ENCODE assay signal across 8 cellular contexts in the genomic region with DNA sequence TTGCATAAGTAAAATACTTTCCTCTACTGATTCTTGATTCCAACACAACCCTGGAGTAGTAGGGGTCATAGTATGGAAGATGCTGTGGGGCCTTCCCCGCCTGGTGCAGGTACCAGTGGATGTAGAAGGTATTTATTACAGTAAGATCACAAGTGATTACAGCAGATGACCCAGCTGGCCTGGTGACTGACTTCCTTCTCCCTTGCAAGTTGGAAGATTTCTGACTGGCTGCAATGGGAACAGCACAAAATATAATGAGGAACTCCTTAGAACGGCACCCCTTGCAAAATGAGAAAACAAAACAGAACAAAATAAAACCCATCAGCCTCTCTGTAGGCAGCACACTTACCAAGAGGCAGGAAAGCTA.
DNase-seq lines count a peak whose midpoint lies in the region; ATAC-seq and TF ChIP-seq lines count a peak whose summit lies in the region.

No MANE protein-coding gene starts in this region.

- intact Hi-C loops in spleen (cut with DNase I; ENCODE audit: low total_unique reads) (no loop called here), A673 (cut with micrococcal nuclease; ENCODE audit: unreplicated experiment) (loop anchor here (2.0 to 5.0 kb wide), 2 partner anchors 228 to 433 kb away; no protein-coding TSS in a partner anchor)

- H3K4me3 ChIP-seq in fibroblast of lung (replicated peaks in 1 of 4; ENCODE audit: control extremely low read depth in 1 of 4, insufficient read depth in 1 of 4, low read depth in 3 of 4, low read length in 4 of 4): no peak overlapping the region
- peak overlapping the region in 5 of 8 donors; percentile 11 to 60 (median 25) for H3K4me3 ChIP-seq in spleen
- H3K4me3 ChIP-seq in A673 (ENCODE audit: low read depth, low read length, poor library complexity, severe bottlenecking): no peak overlapping the region

- H3K27me3 Mint-ChIP-seq in T-helper 1 cell treated with Interleukin-12 subunit alpha and Interleukin-12 subunit beta and Interleukin-4 antibody, amounts not matched to agents 30 μg/mL and 1 μg/mL, for 36 hours (ENCODE audit: low read depth): no peaks in the 10 kb centered on the region

- no peak overlapping the region for H3K9ac ChIP-seq in fibroblast of lung (ENCODE audit: insufficient read depth, low read length)

- H3K36me3 Mint-ChIP-seq in T-helper 1 cell treated with Interleukin-12 subunit alpha and Interleukin-12 subunit beta and Interleukin-4 antibody, amounts not matched to agents 30 μg/mL and 1 μg/mL, for 36 hours (ENCODE audit: low read depth): no peaks in the 10 kb centered on the region

- ATAC-seq in GM18511 (IDR thresholded peaks at IDR 0.05; ENCODE audit: unreplicated experiment): no peak

- H3K4me1 ChIP-seq in fibroblast of lung (ENCODE audit: control insufficient read depth, extremely low read depth, insufficient read depth, low read length): no peaks in the 10 kb centered on the region
- H3K4me1 ChIP-seq in spleen: peaks cover 0 to 58% (median 35%) of the 10 kb centered on the region in 6 donors
- peaks cover 8% of the 10 kb centered on the region for H3K4me1 ChIP-seq in A673 (ENCODE audit: insufficient read depth, low read length, poor library complexity, severe bottlenecking)

- peak overlapping the region; percentile 63 for H3K4me3 Mint-ChIP-seq in T-helper 1 cell treated with Interleukin-12 subunit alpha and Interleukin-12 subunit beta and Interleukin-4 antibody, amounts not matched to agents 30 μg/mL and 1 μg/mL, for 36 hours

- no peak for TF ChIP-seq POLR2A in spleen (IDR thresholded peaks at IDR 0.05)

- no peaks in the 10 kb centered on the region for H3K36me3 ChIP-seq in fibroblast of lung (ENCODE audit: control insufficient read depth, insufficient read depth, low read length)
- no peaks in the 10 kb centered on the region for H3K36me3 ChIP-seq in spleen
- no peaks in the 10 kb centered on the region for H3K36me3 ChIP-seq in A673 (ENCODE audit: insufficient read depth, low read length, poor library complexity, severe bottlenecking)

- POLR2A ChIA-PET in A673 (lab: Charles Lee; ENCODE audit: low non-redundant PET): no interaction called here

- no peak overlapping the region for H3K27ac Mint-ChIP-seq in T-helper 1 cell treated with Interleukin-12 subunit alpha and Interleukin-12 subunit beta and Interleukin-4 antibody, amounts not matched to agents 30 μg/mL and 1 μg/mL, for 36 hours

- H4K20me1 ChIP-seq in fibroblast of lung (ENCODE audit: control insufficient read depth, extremely low read depth, insufficient read depth, low read length): no peaks in the 10 kb centered on the region

- peaks cover 24% of the 10 kb centered on the region for H3K4me1 Mint-ChIP-seq in T-helper 1 cell treated with Interleukin-12 subunit alpha and Interleukin-12 subunit beta and Interleukin-4 antibody, amounts not matched to agents 30 μg/mL and 1 μg/mL, for 36 hours (ENCODE audit: low read depth)

- H3K79me2 ChIP-seq in fibroblast of lung (ENCODE audit: control insufficient read depth, insufficient read depth, low read length): no peaks in the 10 kb centered on the region

- no TSS peak for BruUV-seq in A673 (replicated peaks; lab: Mats Ljungman, UMichigan)

- H2AFZ ChIP-seq in fibroblast of lung (ENCODE audit: low read length): peak overlapping the region; percentile 76

- 33 to 62% (median 44%) methylated on average over 2 of the region's 2 CpGs for WGBS in spleen, 5 donors

- CTCF ChIA-PET in A673 (lab: Charles Lee): interaction anchor here (0.6 to 3.8 kb wide), 15 partner anchors 8 to 653 kb away, joined by 3 to 50 read pairs (median 4); a partner anchor contains a TSS

- DNase-seq in T-helper 1 cell (no peak), NOMO-1 treated with DMSO at 0.1 percent for 48 hours (lab: John Stamatoyannopoulos, UW; ENCODE audit: unreplicated experiment) (peak; percentile 85), fibroblast of lung (ENCODE audit: low read depth in 2 of 2) (no peak), spleen (no peak), hippocampal formation (lab: John Stamatoyannopoulos, UW) (no peak), A673 (ENCODE audit: low spot score) (no peak)

- TF ChIP-seq CTCF in fibroblast of lung (conservative IDR thresholded peaks at IDR 0.05 in 1 of 2, IDR thresholded peaks at IDR 0.05 in 1 of 2; ENCODE audit: low read depth in 1 of 2, low read length in 2 of 2) (no peak), spleen (IDR thresholded peaks at IDR 0.05 in 8 of 11, conservative IDR thresholded peaks at IDR 0.05 in 3 of 11) (no peak), A673 (conservative IDR thresholded peaks at IDR 0.05; ENCODE audit: low read depth, low read length) (no peak)

- no peaks in the 10 kb centered on the region for H3K9me3 ChIP-seq in fibroblast of lung (ENCODE audit: control insufficient read depth, insufficient read depth, low read depth, low read length)
- H3K9me3 ChIP-seq in spleen: no peaks in the 10 kb centered on the region
- no peaks in the 10 kb centered on the region for H3K9me3 ChIP-seq in A673 (ENCODE audit: low read depth, low read length, poor library complexity, severe bottlenecking)

- no peak overlapping the region for H3K4me2 ChIP-seq in fibroblast of lung (ENCODE audit: extremely low read depth, insufficient read depth, low read length)

- H3K9me3 Mint-ChIP-seq in T-helper 1 cell treated with Interleukin-12 subunit alpha and Interleukin-12 subunit beta and Interleukin-4 antibody, amounts not matched to agents 30 μg/mL and 1 μg/mL, for 36 hours: no peaks in the 10 kb centered on the region

- H3K27me3 ChIP-seq in fibroblast of lung (ENCODE audit: control insufficient read depth, insufficient read depth, low read length): no peaks in the 10 kb centered on the region
- H3K27me3 ChIP-seq in spleen (replicated peaks in 1 of 7): no peaks in the 10 kb centered on the region
- no peaks in the 10 kb centered on the region for H3K27me3 ChIP-seq in A673 (replicated peaks; ENCODE audit: insufficient read depth, low read depth, low read length, poor library complexity)

- H3K27ac ChIP-seq in fibroblast of lung (ENCODE audit: insufficient read depth, low read length): peak overlapping the region; percentile 23
- peak overlapping the region; percentile 36 to 86 (median 78) for H3K27ac ChIP-seq in spleen
- no peak overlapping the region for H3K27ac ChIP-seq in A673 (ENCODE audit: low read depth, low read length, poor library complexity, severe bottlenecking)

Comparison
In these comparisons a context has a peak if more than half of its experiments do, and no peak if none do; other contexts are left out.
1. H3K4me3 ChIP-seq: peak in spleen (5 of 8); none in fibroblast of lung (0 of 4) and A673 (single experiment).